1 cellular context compared by ENCODE assay signal in genomic region chr2:232444409-232445148, GRCh38.
A peak's percentile ranks its signal among the peaks of the same experiment; 100 is the strongest.
TF ChIP-seq lines count a peak whose summit lies in the region.

No MANE protein-coding gene starts in this region.

TF ChIP-seq in HepG2, 621 proteins besides CTCF, POLR2A, EP300 and RAD21 (continued from another document and continues in another):
- no peak for TF ChIP-seq ZNF407 (CRISPR knock-in tag; IDR thresholded peaks at IDR 0.05; ENCODE audit: not compliant biosample characterization)
- TF ChIP-seq ZNF572 (CRISPR knock-in tag; IDR thresholded peaks at IDR 0.05), result no peak
- TF ChIP-seq MLXIP (CRISPR knock-in tag; IDR thresholded peaks at IDR 0.05; ENCODE audit: borderline replicate concordance), result no peak
- no peak for TF ChIP-seq PAF1 (CRISPR knock-in tag; IDR thresholded peaks at IDR 0.05)
- TF ChIP-seq RARA (CRISPR knock-in tag; IDR thresholded peaks at IDR 0.05), result no peak
- TF ChIP-seq ZNF747 (CRISPR knock-in tag; IDR thresholded peaks at IDR 0.05; ENCODE audit: borderline replicate concordance), result no peak
- TF ChIP-seq GABPB1 (CRISPR knock-in tag; IDR thresholded peaks at IDR 0.05), result no peak
- TF ChIP-seq, protein P1, sequence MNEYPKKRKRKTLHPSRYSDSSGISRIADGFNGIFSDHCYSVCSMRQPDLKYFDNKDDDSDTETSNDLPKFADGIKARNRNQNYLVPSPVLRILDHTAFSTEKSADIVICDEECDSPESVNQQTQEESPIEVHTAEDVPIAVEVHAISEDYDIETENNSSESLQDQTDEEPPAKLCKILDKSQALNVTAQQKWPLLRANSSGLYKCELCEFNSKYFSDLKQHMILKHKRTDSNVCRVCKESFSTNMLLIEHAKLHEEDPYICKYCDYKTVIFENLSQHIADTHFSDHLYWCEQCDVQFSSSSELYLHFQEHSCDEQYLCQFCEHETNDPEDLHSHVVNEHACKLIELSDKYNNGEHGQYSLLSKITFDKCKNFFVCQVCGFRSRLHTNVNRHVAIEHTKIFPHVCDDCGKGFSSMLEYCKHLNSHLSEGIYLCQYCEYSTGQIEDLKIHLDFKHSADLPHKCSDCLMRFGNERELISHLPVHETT (CRISPR knock-in tag; conservative IDR thresholded peaks at IDR 0.05), result no peak
- peak; percentile 100 for TF ChIP-seq ZNF768 (CRISPR knock-in tag; IDR thresholded peaks at IDR 0.05)
- TF ChIP-seq EZH2 (conservative IDR thresholded peaks at IDR 0.05; ENCODE audit: low read depth, low read length), result no peak
- TF ChIP-seq NFATC3 (CRISPR knock-in tag; IDR thresholded peaks at IDR 0.05), result no peak
- TF ChIP-seq ZNF18 (CRISPR knock-in tag; IDR thresholded peaks at IDR 0.05; ENCODE audit: insufficient replicate concordance), result no peak
- TF ChIP-seq ZNF724P (CRISPR knock-in tag; IDR thresholded peaks at IDR 0.05; ENCODE audit: borderline replicate concordance), result no peak
- TF ChIP-seq MIXL1 (CRISPR knock-in tag; IDR thresholded peaks at IDR 0.05), result no peak
- TF ChIP-seq JUND (CRISPR knock-in tag; IDR thresholded peaks at IDR 0.05), result 0 out of 2 replicates have a peak, but pooled peaks have one; percentile 50
- TF ChIP-seq, protein P2, sequence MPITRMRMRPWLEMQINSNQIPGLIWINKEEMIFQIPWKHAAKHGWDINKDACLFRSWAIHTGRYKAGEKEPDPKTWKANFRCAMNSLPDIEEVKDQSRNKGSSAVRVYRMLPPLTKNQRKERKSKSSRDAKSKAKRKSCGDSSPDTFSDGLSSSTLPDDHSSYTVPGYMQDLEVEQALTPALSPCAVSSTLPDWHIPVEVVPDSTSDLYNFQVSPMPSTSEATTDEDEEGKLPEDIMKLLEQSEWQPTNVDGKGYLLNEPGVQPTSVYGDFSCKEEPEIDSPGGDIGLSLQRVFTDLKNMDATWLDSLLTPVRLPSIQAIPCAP (CRISPR knock-in tag; IDR thresholded peaks at IDR 0.05; ENCODE audit: low read depth), result no peak
- TF ChIP-seq CEBPB (IDR thresholded peaks at IDR 0.05; ENCODE audit: borderline replicate concordance, low read depth, low read length), result no peak
- TF ChIP-seq ZNF230 (CRISPR knock-in tag; IDR thresholded peaks at IDR 0.05), result no peak
- no peak for TF ChIP-seq SSRP1 (CRISPR knock-in tag; IDR thresholded peaks at IDR 0.05)
- TF ChIP-seq ELF4 (CRISPR knock-in tag; IDR thresholded peaks at IDR 0.05; ENCODE audit: borderline replicate concordance), result no peak
- no peak for TF ChIP-seq NFYC (CRISPR knock-in tag; IDR thresholded peaks at IDR 0.05)
- no peak for TF ChIP-seq ZNF121 (CRISPR knock-in tag; IDR thresholded peaks at IDR 0.05)
- peak; percentile 61; the same call in 1 of the 2 replicates for TF ChIP-seq ZNF225 (CRISPR knock-in tag; IDR thresholded peaks at IDR 0.05)
- TF ChIP-seq TAF1 (CRISPR knock-in tag; IDR thresholded peaks at IDR 0.05), result no peak
- TF ChIP-seq ISL2 (CRISPR knock-in tag; IDR thresholded peaks at IDR 0.05), result no peak
- TF ChIP-seq SRSF4 (IDR thresholded peaks at IDR 0.05; ENCODE audit: low read depth, low read length, poor library complexity, severe bottlenecking), result no peak
- TF ChIP-seq NFE2L2 (IDR thresholded peaks at IDR 0.05; ENCODE audit: low read length), result peak; percentile 78; the same call in 1 of the 2 replicates
- no peak for TF ChIP-seq POLR2AphosphoS5 (IDR thresholded peaks at IDR 0.05; ENCODE audit: low read depth, low read length)
- no peak for TF ChIP-seq SOX6 (IDR thresholded peaks at IDR 0.05)
- no peak for TF ChIP-seq SOX6 (CRISPR knock-in tag; IDR thresholded peaks at IDR 0.05)
- TF ChIP-seq ZSCAN25 (CRISPR knock-in tag; IDR thresholded peaks at IDR 0.05), result no peak
- no peak for TF ChIP-seq DMAP1 (CRISPR knock-in tag; IDR thresholded peaks at IDR 0.05)
- no peak for TF ChIP-seq ETS1 (CRISPR knock-in tag; IDR thresholded peaks at IDR 0.05)
- no peak for TF ChIP-seq ATF4 (CRISPR knock-in tag; IDR thresholded peaks at IDR 0.05)
- no peak for TF ChIP-seq ZNF292 (CRISPR knock-in tag; IDR thresholded peaks at IDR 0.05; ENCODE audit: borderline replicate concordance, low read depth)
- no peak for TF ChIP-seq IRX3 (CRISPR knock-in tag; IDR thresholded peaks at IDR 0.05; ENCODE audit: borderline replicate concordance, low read depth)
- no peak for TF ChIP-seq ZNF460 (CRISPR knock-in tag; IDR thresholded peaks at IDR 0.05; ENCODE audit: borderline replicate concordance)
- TF ChIP-seq ZNF414 (CRISPR knock-in tag; IDR thresholded peaks at IDR 0.05), result no peak
- TF ChIP-seq ZNF577 (CRISPR knock-in tag; IDR thresholded peaks at IDR 0.05; ENCODE audit: borderline replicate concordance, low read depth), result no peak
- no peak for TF ChIP-seq FOXK1 (CRISPR knock-in tag; IDR thresholded peaks at IDR 0.05; ENCODE audit: borderline replicate concordance, low read depth)
- TF ChIP-seq ZBTB7A (CRISPR knock-in tag; IDR thresholded peaks at IDR 0.05), result no peak
- TF ChIP-seq ZNF207 (IDR thresholded peaks at IDR 0.05; ENCODE audit: borderline replicate concordance), result no peak
- TF ChIP-seq HNRNPL (IDR thresholded peaks at IDR 0.05; ENCODE audit: low read depth, low read length), result peak; percentile 82
- no peak for TF ChIP-seq MXI1 (IDR thresholded peaks at IDR 0.05; ENCODE audit: borderline replicate concordance, low read depth, low read length)
- TF ChIP-seq LBX2 (CRISPR knock-in tag; IDR thresholded peaks at IDR 0.05; ENCODE audit: borderline replicate concordance), result no peak
- TF ChIP-seq ZNF317 (CRISPR knock-in tag; IDR thresholded peaks at IDR 0.05), result no peak
- TF ChIP-seq, protein P3, sequence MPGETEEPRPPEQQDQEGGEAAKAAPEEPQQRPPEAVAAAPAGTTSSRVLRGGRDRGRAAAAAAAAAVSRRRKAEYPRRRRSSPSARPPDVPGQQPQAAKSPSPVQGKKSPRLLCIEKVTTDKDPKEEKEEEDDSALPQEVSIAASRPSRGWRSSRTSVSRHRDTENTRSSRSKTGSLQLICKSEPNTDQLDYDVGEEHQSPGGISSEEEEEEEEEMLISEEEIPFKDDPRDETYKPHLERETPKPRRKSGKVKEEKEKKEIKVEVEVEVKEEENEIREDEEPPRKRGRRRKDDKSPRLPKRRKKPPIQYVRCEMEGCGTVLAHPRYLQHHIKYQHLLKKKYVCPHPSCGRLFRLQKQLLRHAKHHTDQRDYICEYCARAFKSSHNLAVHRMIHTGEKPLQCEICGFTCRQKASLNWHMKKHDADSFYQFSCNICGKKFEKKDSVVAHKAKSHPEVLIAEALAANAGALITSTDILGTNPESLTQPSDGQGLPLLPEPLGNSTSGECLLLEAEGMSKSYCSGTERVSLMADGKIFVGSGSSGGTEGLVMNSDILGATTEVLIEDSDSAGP (CRISPR knock-in tag; IDR thresholded peaks at IDR 0.05; ENCODE audit: borderline replicate concordance), result peak; percentile 42; the same call in 1 of the 2 replicates
- TF ChIP-seq JARID2 (CRISPR knock-in tag; IDR thresholded peaks at IDR 0.05; ENCODE audit: insufficient replicate concordance), result no peak
